Comparison of ENCODE assay signal across 8 cellular contexts in genomic region chr17:31095239-31096105, GRCh38. TPM values are rescaled to one million over a fixed set of nuclear protein-coding genes. Genes with fewer than 3 reads are reported as not detected.
DNase-seq lines count a peak whose midpoint lies in the region; ATAC-seq lines count a peak whose summit lies in the region.

No MANE protein-coding gene starts in this region.

- H3K36me3 ChIP-seq in neuronal stem cell (replicated peaks in 1 of 2; ENCODE audit: control insufficient read depth in 2 of 2, insufficient read depth in 2 of 2, low read length in 2 of 2) = peaks cover 2 to 9% of the 10 kb centered on the region in 2 donors

- peak overlapping the region; percentile 95 for H2BK15ac ChIP-seq in neuronal stem cell (ENCODE audit: low read length)

- no peak overlapping the region for H3K4ac ChIP-seq in neuronal stem cell (ENCODE audit: low read length)

- peak overlapping the region; percentile 95 for H3K27ac ChIP-seq in neuronal stem cell (replicated peaks; ENCODE audit: low read length)

- peaks cover 4 to 7% of the 10 kb centered on the region in 2 donors for H3K36me3 Mint-ChIP-seq in activated naive CD4-positive, alpha-beta T cell treated with anti-CD3 and anti-CD28 coated beads, Interleukin-2, amount 50 U/mL, for 72 hours

- no peaks in the 10 kb centered on the region for H3K9me3 Mint-ChIP-seq in activated naive CD4-positive, alpha-beta T cell treated with anti-CD3 and anti-CD28 coated beads, Interleukin-2, amount 50 U/mL, for 72 hours

- peak overlapping the region; percentile 98 for H4K91ac ChIP-seq in neuronal stem cell (ENCODE audit: low read depth, low read length, poor library complexity)

- H3K27me3 ChIP-seq in neuronal stem cell (ENCODE audit: control insufficient read depth in 3 of 3, insufficient read depth in 3 of 3, low read depth in 1 of 3, low read length in 3 of 3) = no peaks in the 10 kb centered on the region

- H3K4me2 ChIP-seq in neuronal stem cell (ENCODE audit: insufficient read depth, low read length, poor library complexity, severe bottlenecking) = peak overlapping the region; percentile 80

- H3K4me1 ChIP-seq in neuronal stem cell (ENCODE audit: control insufficient read depth in 2 of 2, insufficient read depth in 1 of 2, low read depth in 1 of 2, low read length in 2 of 2) = peaks cover 0 to 3% of the 10 kb centered on the region in 2 donors

- peak; percentile 14 for ATAC-seq in HG03432 (IDR thresholded peaks at IDR 0.05; ENCODE audit: unreplicated experiment)
- peak; percentile 42 to 49 for ATAC-seq in activated naive CD4-positive, alpha-beta T cell treated with anti-CD3 and anti-CD28 coated beads, Interleukin-2, amount 50 U/mL, for 72 hours
- ATAC-seq in HG03108 (IDR thresholded peaks at IDR 0.05; ENCODE audit: unreplicated experiment) = no peak

- H3K18ac ChIP-seq in neuronal stem cell (ENCODE audit: low read length) = peak overlapping the region; percentile 94

- peak overlapping the region; percentile 91 for H3K9ac ChIP-seq in neuronal stem cell (ENCODE audit: low read depth, low read length, poor library complexity)

- H2BK5ac ChIP-seq in neuronal stem cell (ENCODE audit: low read length) = peak overlapping the region; percentile 96

- peak overlapping the region; percentile 94 for H3K23ac ChIP-seq in neuronal stem cell (ENCODE audit: low read depth, low read length, poor library complexity)

- no peaks in the 10 kb centered on the region for H3K79me1 ChIP-seq in neuronal stem cell (ENCODE audit: low read depth, low read length)

- H4K8ac ChIP-seq in neuronal stem cell (ENCODE audit: low read depth, low read length) = no peak overlapping the region

- H3K14ac ChIP-seq in neuronal stem cell (ENCODE audit: low read length) = peak overlapping the region; percentile 75

- H2BK12ac ChIP-seq in neuronal stem cell (ENCODE audit: low read length) = no peak overlapping the region

- H3K4me3 ChIP-seq in neuronal stem cell (ENCODE audit: low read length in 2 of 2) = peak overlapping the region; percentile 62 to 98

- DNase-seq in NCI-H1436 (lab: John Stamatoyannopoulos, UW) (peak; percentile 52), NCI-H1436 treated with DMSO at 0.1 percent for 48 hours (lab: John Stamatoyannopoulos, UW) (no peak), RKO (ENCODE audit: low spot score) (peak; percentile 80), glomerular visceral epithelial cell (ENCODE audit: extremely low spot score) (peak; percentile 78), neuronal stem cell (ENCODE audit: low spot score) (peak; percentile 69)
- peak; percentile 15 to 55 for DNase-seq in activated naive CD4-positive, alpha-beta T cell treated with anti-CD3 and anti-CD28 coated beads, Interleukin-2, amount 50 U/mL, for 72 hours (ENCODE audit: low spot score in 2 of 2)

- H2AK5ac ChIP-seq in neuronal stem cell (ENCODE audit: low read depth, low read length) = peak overlapping the region; percentile 74

- peak overlapping the region; percentile 91 to 93 for H3K27ac Mint-ChIP-seq in activated naive CD4-positive, alpha-beta T cell treated with anti-CD3 and anti-CD28 coated beads, Interleukin-2, amount 50 U/mL, for 72 hours

- peak overlapping the region; percentile 95 for H2AFZ ChIP-seq in neuronal stem cell (ENCODE audit: low read length)

- peak overlapping the region; percentile 93 for H2BK120ac ChIP-seq in neuronal stem cell (ENCODE audit: low read depth, low read length)

- no CpG with 5 or more reads among the region's 44 CpGs for WGBS in neuronal stem cell (ENCODE audit: extremely low coverage in 2 of 2, insufficient read length in 2 of 2, insufficient replicate concordance in 1 of 2), 2 donors

- no peaks in the 10 kb centered on the region for H3K9me3 ChIP-seq in neuronal stem cell (replicated peaks in 1 of 2; ENCODE audit: control insufficient read depth in 2 of 2, insufficient read depth in 1 of 2, low read depth in 1 of 2, low read length in 2 of 2)

RNA-seq across cellular contexts. Expression of gene NF1, which starts 0.7 kb away (rescaled TPM):
- 10 to 100 TPM; 33.6 to 39.1 TPM for total RNA-seq in activated naive CD4-positive, alpha-beta T cell treated with anti-CD3 and anti-CD28 coated beads, Interleukin-2, amount 50 U/mL, for 72 hours
- polyA plus RNA-seq in neuronal stem cell (2013, experiment 1 of 2) = 21.8 TPM
- 21.5 TPM for polyA plus RNA-seq in neuronal stem cell (2013, experiment 2 of 2)
